Comparison of ENCODE assay signal across 18 cellular contexts in the genomic region with DNA sequence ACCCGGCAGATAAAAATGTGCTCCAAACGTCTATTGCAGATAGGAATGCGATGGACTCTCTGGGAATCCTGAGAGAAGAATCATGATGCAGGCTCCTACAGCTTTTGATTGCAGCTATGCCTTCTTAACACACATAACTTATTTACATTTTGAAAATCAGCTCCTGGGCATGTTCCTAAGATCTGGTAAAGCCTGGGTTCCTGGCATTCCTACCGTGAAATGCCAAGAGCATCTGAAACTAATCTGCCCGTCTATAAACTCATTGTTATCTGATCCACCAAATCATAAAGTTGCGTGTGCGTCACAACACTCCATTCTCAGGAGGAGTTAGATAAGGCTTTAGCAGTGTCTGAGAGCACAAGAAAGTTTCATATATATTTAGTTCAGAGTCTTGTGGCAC.
DNase-seq lines count a peak whose midpoint lies in the region; TF ChIP-seq lines count a peak whose summit lies in the region.
"Had no signal": no experiment of that assay in that cellular context is flagged by ENCODE, and none has a peak within 500 bp of the region (broad histone marks: within the 10 kb centered on the region; RNA-seq: fewer than 3 reads in every experiment).

No MANE protein-coding gene starts in this region.

- TF ChIP-seq POLR2A in vagina (IDR thresholded peaks at IDR 0.05) = no peak

- POLR2A ChIA-PET in HEK293T (lab: Yijun Ruan, JAX) = no interaction called here

- TF ChIP-seq CTCF in retinal pigment epithelial cell (conservative IDR thresholded peaks at IDR 0.05; ENCODE audit: low read depth, low read length) (no peak), vagina (IDR thresholded peaks at IDR 0.05) (no peak)

- CTCF ChIA-PET in HEK293T (lab: Yijun Ruan, JAX) = interaction anchor here (0.8 kb wide), 1 partner anchor 13 kb away, joined by 5 read pairs; no protein-coding TSS in a partner anchor

- intact Hi-C loops in vagina (cut with DNase I) = no loop called here

- H3K4me1 ChIP-seq in SJCRH30 = peaks cover 17% of the 10 kb centered on the region
- no peaks in the 10 kb centered on the region for H3K4me1 ChIP-seq in vagina

- no peaks in the 10 kb centered on the region for H3K9me3 ChIP-seq in SJCRH30 (replicated peaks)
- no peaks in the 10 kb centered on the region for H3K9me3 ChIP-seq in vagina

- H3K4me3 ChIP-seq in SJCRH30 = peak overlapping the region; percentile 48
- H3K4me3 ChIP-seq in retinal pigment epithelial cell (ENCODE audit: low read length) = no peak overlapping the region
- H3K4me3 ChIP-seq in vagina = no peak overlapping the region

- DNase-seq in HEK293T (ENCODE audit: extremely low spot score) (peak; percentile 10), SJCRH30 (peak; percentile 34 to 74), fibroblast of the conjunctiva (ENCODE audit: low read depth) (peak; percentile 17), retinal pigment epithelial cell (ENCODE audit: low read depth) (peak; percentile 36), RKO (ENCODE audit: low spot score) (no peak), vagina (ENCODE audit: extremely low spot score in 2 of 2) (no peak), KG1 (lab: John Stamatoyannopoulos, UW) (no peak)
- DNase-seq in activated CD4-positive, alpha-beta T cell treated with anti-CD3 and anti-CD28 coated beads for 48 hours = no peak
- DNase-seq: ACHN; CD4-positive, alpha-beta T cell; DND-41; NCI-H1048; NCI-H146; NCI-H2107; NCI-H345; NCI-H526 treated with DMSO at 0.1 percent for 48 hours; NK-92 treated with Interleukin-12 subunit alpha and Interleukin-12 subunit beta, amount 100 ng/mL, for 24 hours; OCI-M1 had no signal

- no peaks in the 10 kb centered on the region for H3K36me3 ChIP-seq in SJCRH30
- H3K36me3 ChIP-seq in vagina = no peaks in the 10 kb centered on the region

- H3K27me3 ChIP-seq in SJCRH30 (no peaks in the 10 kb centered on the region), vagina (no peaks in the 10 kb centered on the region)

- H3K27ac ChIP-seq in SJCRH30 (peak overlapping the region; percentile 60), vagina (no peak overlapping the region)

TF ChIP-seq in HEK293T, 16 proteins besides CTCF, POLR2A, EP300 and RAD21:
- no peak for TF ChIP-seq ELF4 (IDR thresholded peaks at IDR 0.05)
- no peak for TF ChIP-seq NFRKB (IDR thresholded peaks at IDR 0.05)
- TF ChIP-seq HDGF (IDR thresholded peaks at IDR 0.05; ENCODE audit: borderline replicate concordance) = no peak
- no peak for TF ChIP-seq ARNT (IDR thresholded peaks at IDR 0.05)
- no peak for TF ChIP-seq SUZ12 (IDR thresholded peaks at IDR 0.05)
- TF ChIP-seq SP1 (IDR thresholded peaks at IDR 0.05) = no peak
- no peak for TF ChIP-seq FOXK2 (IDR thresholded peaks at IDR 0.05)
- TF ChIP-seq LEF1 (IDR thresholded peaks at IDR 0.05; ENCODE audit: borderline replicate concordance) = no peak
- no peak for TF ChIP-seq BHLHE40 (IDR thresholded peaks at IDR 0.05; ENCODE audit: borderline replicate concordance)

Comparison
In these comparisons a context has a peak if more than half of its experiments do, and no peak if none do; other contexts are left out.
1. DNase-seq: peak in HEK293T (single experiment), SJCRH30 (2 of 2), fibroblast of the conjunctiva (single experiment) and retinal pigment epithelial cell (single experiment); none in RKO (single experiment), vagina (0 of 2), activated CD4-positive, alpha-beta T cell treated with anti-CD3 and anti-CD28 coated beads for 48 hours (single experiment) and KG1 (single experiment).